ENCODE assay signal across 13 cellular contexts in the genomic region with DNA sequence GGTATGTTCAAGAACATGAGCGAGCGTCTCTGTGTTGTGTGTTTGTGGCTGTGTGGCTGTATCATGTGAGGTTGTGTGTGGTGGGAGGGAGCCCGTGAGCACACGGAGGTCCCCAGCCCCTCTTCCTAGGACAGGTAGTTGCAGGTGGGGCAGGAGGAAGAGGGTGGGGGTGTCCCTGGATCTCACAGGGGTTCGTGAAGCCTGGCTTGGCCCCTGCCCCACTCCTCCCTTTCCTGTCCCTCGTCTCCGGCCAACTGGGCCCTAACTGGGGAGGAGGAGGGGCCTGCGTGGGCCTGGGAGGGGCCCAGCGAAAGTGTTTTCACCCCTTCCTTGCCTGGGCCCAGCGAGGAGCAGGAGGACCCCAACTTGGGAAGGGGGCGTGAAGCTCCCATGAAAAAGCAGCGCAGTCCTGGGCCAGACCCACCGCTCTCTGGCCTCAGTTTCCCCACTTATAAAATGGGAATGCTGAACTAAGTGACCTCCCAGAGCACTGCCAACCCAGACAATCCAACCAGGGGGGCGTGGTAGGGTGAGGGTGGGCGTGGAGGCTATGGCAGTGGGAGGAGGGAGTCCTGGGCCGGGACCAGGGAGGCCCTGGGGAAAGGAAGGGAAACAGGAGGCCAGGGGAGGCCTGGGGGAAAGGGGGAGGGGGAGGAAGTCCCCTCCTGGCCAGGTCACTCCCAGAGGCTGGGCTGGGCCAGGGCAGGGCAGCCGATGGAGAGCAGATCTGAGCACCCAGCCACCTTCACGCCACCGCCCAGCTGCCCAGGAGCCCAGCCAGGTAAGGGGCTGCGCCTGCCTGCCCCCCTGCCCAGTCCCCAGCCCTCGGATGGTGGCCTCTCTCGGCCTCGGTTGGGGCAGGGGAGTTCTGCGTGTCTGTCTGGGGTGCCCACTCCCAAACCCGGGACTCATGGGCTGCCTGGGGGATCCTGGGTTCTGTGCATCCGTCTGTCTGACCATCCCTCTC.
DNase-seq lines count a peak whose midpoint lies in the region; ATAC-seq and TF ChIP-seq lines count a peak whose summit lies in the region.
"Had no signal": no experiment of that assay in that cellular context is flagged by ENCODE, and none has a peak within 500 bp of the region (broad histone marks: within the 10 kb centered on the region; RNA-seq: fewer than 3 reads in every experiment).

Gene AVPR2, plus strand, starts transcription at position 683 of the 967 bp plus-strand sequence. CDS start 473 bp downstream, outside the sequence.

- H3K27ac Mint-ChIP-seq in central memory CD8-positive, alpha-beta T cell (ENCODE audit: low read depth): peak within 1 kb of the TSS; percentile 85

- peak; percentile 28 for DNase-seq in NB4 (ENCODE audit: low read depth)
- no peak for DNase-seq in central memory CD8-positive, alpha-beta T cell (ENCODE audit: low spot score in 2 of 2)
- DNase-seq in NCI-H2196 (lab: John Stamatoyannopoulos, UW; ENCODE audit: unreplicated experiment): no peak
- no peak for DNase-seq in OCI-M2 (lab: John Stamatoyannopoulos, UW; ENCODE audit: unreplicated experiment)
- no peak for DNase-seq in GF-D8 (lab: John Stamatoyannopoulos, UW)
- DNase-seq: activated CD4-positive, CD25-positive, alpha-beta regulatory T cell treated with anti-CD3 and anti-CD28 coated beads, Interleukin-2, amount 50 U/mL, for 72 hours; DMS53; NCI-H1436; occipital lobe had no signal

- H3K4me1 Mint-ChIP-seq in central memory CD8-positive, alpha-beta T cell: peaks cover 45% of the 10 kb centered on the region

- H3K4me2 ChIP-seq in DOHH2 (ENCODE audit: low read length): peak within 1 kb of the TSS; percentile 19; the same call in 1 of the 2 replicates

- TF ChIP-seq POLR2A in NB4 (IDR thresholded peaks at IDR 0.05; ENCODE audit: extremely low read depth, insufficient read length): no peak

- TF ChIP-seq CTCF in DOHH2 (IDR thresholded peaks at IDR 0.05; ENCODE audit: low read depth, low read length, poor library complexity, severe bottlenecking) (no peak), NB4 (IDR thresholded peaks at IDR 0.05; ENCODE audit: low read depth, low read length) (no peak), neutrophil (IDR thresholded peaks at IDR 0.05) (no peak)

- H3K36me3 ChIP-seq in DOHH2 (ENCODE audit: control insufficient read depth, low read length): no peaks in the 10 kb centered on the region
- peaks cover 32% of the 10 kb centered on the region for H3K36me3 ChIP-seq in neutrophil
- H3K36me3 ChIP-seq: HAP-1 had no signal

- no peaks in the 10 kb centered on the region for H3K9me3 ChIP-seq in DOHH2 (ENCODE audit: control insufficient read depth, insufficient read depth, low read length)
- H3K9me3 ChIP-seq in neutrophil: no peaks in the 10 kb centered on the region
- H3K9me3 ChIP-seq: HAP-1 had no signal

- H3F3A ChIP-seq in DOHH2 (ENCODE audit: control insufficient read depth, insufficient read depth): no peaks in the 10 kb centered on the region; the same call in 1 of the 2 replicates

- ATAC-seq in central memory CD8-positive, alpha-beta T cell (replicated peaks; ENCODE audit: extremely low read depth, poor library complexity, severe bottlenecking): no peak
- no peak for ATAC-seq in GM19463 (IDR thresholded peaks at IDR 0.05; ENCODE audit: unreplicated experiment)

- no peaks in the 10 kb centered on the region for H4K20me1 ChIP-seq in DOHH2 (ENCODE audit: control insufficient read depth, insufficient read depth, low read depth, low read length)

- H3K9me3 Mint-ChIP-seq in central memory CD8-positive, alpha-beta T cell: no peaks in the 10 kb centered on the region

- H3K27ac ChIP-seq in DOHH2 (ENCODE audit: low read depth, low read length) (no peak within 1 kb of the TSS), neutrophil (peak within 1 kb of the TSS; percentile 58)

- no peaks in the 10 kb centered on the region for H3K79me2 ChIP-seq in DOHH2 (ENCODE audit: control insufficient read depth, low read length)

- no peaks in the 10 kb centered on the region for H3K9me2 ChIP-seq in DOHH2 (replicated peaks; ENCODE audit: control insufficient read depth, low read length)

- peaks cover 42% of the 10 kb centered on the region for H3K4me1 ChIP-seq in DOHH2 (ENCODE audit: control insufficient read depth, low read length)
- peaks cover 34 to 40% of the 10 kb centered on the region in 2 experiments for H3K4me1 ChIP-seq in neutrophil (ENCODE audit: control insufficient read depth in 1 of 2, insufficient read depth in 1 of 2, low read depth in 1 of 2, low read length in 1 of 2)
- H3K4me1 ChIP-seq: HAP-1 had no signal

- H3K4me3 ChIP-seq in DOHH2 (ENCODE audit: low read length) (no peak within 1 kb of the TSS; the same call in 1 of the 2 replicates), NB4 (ENCODE audit: low read depth, low read length) (no peak within 1 kb of the TSS), neutrophil (ENCODE audit: low read depth in 1 of 2, low read length in 1 of 2) (peak within 1 kb of the TSS in 1 of 2 experiments; percentile 3)
- H3K4me3 ChIP-seq: HAP-1 had no signal

- H3K27me3 ChIP-seq in DOHH2 (ENCODE audit: control insufficient read depth, low read length) (no peaks in the 10 kb centered on the region), neutrophil (no peaks in the 10 kb centered on the region)

- peaks cover 16% of the 10 kb centered on the region for H3K36me3 Mint-ChIP-seq in central memory CD8-positive, alpha-beta T cell (ENCODE audit: insufficient read depth)

- H3K27me3 Mint-ChIP-seq in central memory CD8-positive, alpha-beta T cell: no peaks in the 10 kb centered on the region

- peak within 1 kb of the TSS; percentile 63 for H3K4me3 Mint-ChIP-seq in central memory CD8-positive, alpha-beta T cell
